12 cellular contexts compared by ENCODE assay signal in the genomic region with DNA sequence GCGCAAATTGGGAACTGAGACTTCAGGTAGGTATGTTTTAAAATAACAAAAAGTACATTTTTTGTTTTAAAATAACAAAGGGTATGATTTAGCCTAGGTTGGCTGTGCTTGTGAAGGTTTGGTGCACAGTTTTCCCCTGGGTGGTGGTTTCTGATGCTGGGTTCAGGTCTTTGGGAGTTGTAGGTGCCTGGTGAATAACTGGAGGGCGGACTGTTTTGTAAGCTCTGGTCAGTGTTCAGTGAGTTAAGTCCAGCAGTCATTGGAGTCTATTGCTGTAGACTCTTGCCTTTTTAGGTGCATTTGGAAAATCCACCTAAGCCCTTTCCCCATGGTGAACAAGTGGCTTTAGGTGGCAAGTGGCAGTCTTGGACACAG. TPM values are rescaled to one million over a fixed set of nuclear protein-coding genes. Genes with fewer than 3 reads are reported as not detected.
DNase-seq lines count a peak whose midpoint lies in the region; ATAC-seq and TF ChIP-seq lines count a peak whose summit lies in the region.
"Had no signal": no experiment of that assay in that cellular context is flagged by ENCODE, and none has a peak within 500 bp of the region (broad histone marks: within the 10 kb centered on the region; RNA-seq: fewer than 3 reads in every experiment).

No MANE protein-coding gene starts in this region.

- H3K36me3 ChIP-seq in IMR-90 (ENCODE audit: control insufficient read depth, insufficient read depth, low read length) (peaks cover 22% of the 10 kb centered on the region), endodermal cell (ENCODE audit: control insufficient read depth, insufficient read depth, low read length) (no peaks in the 10 kb centered on the region), left ventricle myocardium inferior (no peaks in the 10 kb centered on the region)

- H3K36me3 Mint-ChIP-seq in endodermal cell (ENCODE audit: low read depth) (peaks cover 11% of the 10 kb centered on the region), mesothelial cell of epicardium (peaks cover 1% of the 10 kb centered on the region)
- H3K36me3 Mint-ChIP-seq: IgD-negative memory B cell had no signal

- H3K9me1 ChIP-seq in IMR-90 (ENCODE audit: insufficient read depth, low read length) = peaks cover 26% of the 10 kb centered on the region

- no peak for ATAC-seq in IMR-90 (ENCODE audit: low read depth)

- in situ Hi-C loops in IMR-90 (cut with MboI; ENCODE audit: low sequenced_read_pairs) = no loop called here

- POLR2A ChIA-PET in IMR-90 (lab: Charles Lee; ENCODE audit: unreplicated experiment) = no interaction called here

- H3K4ac ChIP-seq in IMR-90 (ENCODE audit: low read depth, low read length) = no peak overlapping the region

- H3K23ac ChIP-seq in IMR-90 (ENCODE audit: low read depth, low read length) = 0 out of 2 replicates have a peak overlapping the region, but pooled peaks have one; percentile 8

- H3K27ac Mint-ChIP-seq in endodermal cell = no peak overlapping the region
- peak overlapping the region; percentile 87 for H3K27ac Mint-ChIP-seq in mesothelial cell of epicardium
- H3K27ac Mint-ChIP-seq: IgD-negative memory B cell had no signal

- TF ChIP-seq CTCF in IMR-90 (conservative IDR thresholded peaks at IDR 0.05; ENCODE audit: low read depth, low read length) (no peak), endodermal cell (conservative IDR thresholded peaks at IDR 0.05) (no peak), mesothelial cell of epicardium (IDR thresholded peaks at IDR 0.05; ENCODE audit: unreplicated experiment) (no peak), left ventricle myocardium inferior (IDR thresholded peaks at IDR 0.05; ENCODE audit: borderline replicate concordance) (no peak)

- H3K27me3 Mint-ChIP-seq in endodermal cell (ENCODE audit: insufficient read depth) (no peaks in the 10 kb centered on the region), mesothelial cell of epicardium (ENCODE audit: low read depth) (no peaks in the 10 kb centered on the region)

- DNase-seq in IMR-90 (no peak), endodermal cell (no peak), mesothelial cell of epicardium (ENCODE audit: low spot score in 2 of 2, unreplicated experiment in 2 of 2) (no peak), NCI-H187 (lab: John Stamatoyannopoulos, UW) (no peak), head of caudate nucleus (no peak), NCI-H1694 treated with DMSO at 0.1 percent for 48 hours (lab: John Stamatoyannopoulos, UW) (no peak), left ventricle myocardium inferior (no peak)
- DNase-seq: C1 segment of cervical spinal cord, NCI-H1436 treated with DMSO at 0.1 percent for 48 hours, NCI-H69 had no signal

- H2AK9ac ChIP-seq in IMR-90 (replicated peaks; ENCODE audit: low read depth, low read length, poor library complexity) = no peak overlapping the region

- H3K4me1 ChIP-seq in IMR-90 (ENCODE audit: control insufficient read depth, insufficient read depth, low read length) (peaks cover 25% of the 10 kb centered on the region), endodermal cell (ENCODE audit: control insufficient read depth, insufficient read depth, low read length) (peaks cover 7% of the 10 kb centered on the region), left ventricle myocardium inferior (peaks cover 3% of the 10 kb centered on the region)

- H4K5ac ChIP-seq in IMR-90 (ENCODE audit: low read depth, low read length) = no peak overlapping the region; the same call in 1 of the 2 replicates

- intact Hi-C loops in IMR-90 (cut with micrococcal nuclease) (no loop called here), head of caudate nucleus (cut with DNase I) (no loop called here), left ventricle myocardium inferior (cut with micrococcal nuclease) (no loop called here)

- H3K27me3 ChIP-seq in IMR-90 (ENCODE audit: control insufficient read depth, insufficient read depth, low read length) = no peaks in the 10 kb centered on the region
- no peaks in the 10 kb centered on the region for H3K27me3 ChIP-seq in endodermal cell (ENCODE audit: control insufficient read depth, insufficient read depth, low read length, poor library complexity, severe bottlenecking)
- no peaks in the 10 kb centered on the region for H3K27me3 ChIP-seq in left ventricle myocardium inferior (ENCODE audit: low read depth)

- H3K4me3 ChIP-seq in IMR-90 (ENCODE audit: insufficient read depth, low read depth, low read length) (no peak overlapping the region), endodermal cell (ENCODE audit: low read length) (no peak overlapping the region), left ventricle myocardium inferior (no peak overlapping the region)
- H3K4me3 ChIP-seq: SK-N-MC had no signal

- peak overlapping the region; percentile 20; the same call in 1 of the 2 replicates for H3K27ac ChIP-seq in IMR-90 (ENCODE audit: insufficient read depth, low read length)
- no peak overlapping the region for H3K27ac ChIP-seq in endodermal cell (ENCODE audit: low read depth, low read length)
- H3K27ac ChIP-seq in left ventricle myocardium inferior (replicated peaks) = no peak overlapping the region
- H3K27ac ChIP-seq: SK-N-MC had no signal

- H3K14ac ChIP-seq in IMR-90 (replicated peaks; ENCODE audit: low read depth, low read length) = 0 out of 2 replicates have a peak overlapping the region, but pooled peaks have one; percentile 10

- H4K91ac ChIP-seq in IMR-90 (ENCODE audit: insufficient read depth, low read depth, low read length) = no peak overlapping the region

- H2BK5ac ChIP-seq in IMR-90 (ENCODE audit: low read depth, low read length, poor library complexity, severe bottlenecking) = peak overlapping the region; percentile 11

- H3K18ac ChIP-seq in IMR-90 (ENCODE audit: low read depth, low read length) = no peak overlapping the region

- H3K9me3 ChIP-seq in IMR-90 (ENCODE audit: control insufficient read depth, insufficient read depth, low read length) = no peaks in the 10 kb centered on the region
- H3K9me3 ChIP-seq in endodermal cell (ENCODE audit: control insufficient read depth, low read length) = no peaks in the 10 kb centered on the region
- H3K9me3 ChIP-seq in left ventricle myocardium inferior (replicated peaks) = no peaks in the 10 kb centered on the region

- H3K9me3 Mint-ChIP-seq in endodermal cell (no peaks in the 10 kb centered on the region), mesothelial cell of epicardium (no peaks in the 10 kb centered on the region)
- H3K9me3 Mint-ChIP-seq: IgD-negative memory B cell had no signal

- no peak overlapping the region; the same call in 1 of the 2 replicates for H2AK5ac ChIP-seq in IMR-90 (ENCODE audit: low read depth, low read length)

- H2BK20ac ChIP-seq in IMR-90 (ENCODE audit: low read depth, low read length) = no peak overlapping the region

- WGBS in IMR-90 (ENCODE audit: extremely low coverage in 2 of 2, insufficient read length in 1 of 2), 2 experiments = no CpG with 5 or more reads among the region's 2 CpGs
- 79 to 86% methylated on average over 1 to 2 of the region's 2 CpGs for WGBS in endodermal cell (ENCODE audit: insufficient coverage in 1 of 2, insufficient read length in 1 of 2), 2 experiments

- H2AFZ ChIP-seq in IMR-90 (replicated peaks; ENCODE audit: low read length, poor library complexity) = no peak overlapping the region

- H3K79me1 ChIP-seq in IMR-90 (ENCODE audit: low read depth in 1 of 2, low read length in 2 of 2) = peaks cover 25 to 73% of the 10 kb centered on the region in 2 experiments

- H3K9ac ChIP-seq in IMR-90 (ENCODE audit: low read depth, low read length) = no peak overlapping the region
- no peak overlapping the region for H3K9ac ChIP-seq in endodermal cell (ENCODE audit: extremely low read depth, low read length, poor library complexity, severe bottlenecking)

- no peak overlapping the region for H3K4me2 ChIP-seq in IMR-90 (ENCODE audit: low read depth, low read length)

- no peak overlapping the region for H4K8ac ChIP-seq in IMR-90 (ENCODE audit: low read depth in 2 of 2, low read length in 2 of 2)

- no peak for TF ChIP-seq RAD21 in IMR-90 (IDR thresholded peaks at IDR 0.05; ENCODE audit: low read length)

- CTCF ChIA-PET in IMR-90 (lab: Yijun Ruan, JAX) = no interaction called here

- H2BK15ac ChIP-seq in IMR-90 (ENCODE audit: low read depth, low read length) = 0 out of 3 replicates have a peak overlapping the region, but pooled peaks have one; percentile 7

- H3K4me3 Mint-ChIP-seq in endodermal cell (peak overlapping the region; percentile 11), mesothelial cell of epicardium (no peak overlapping the region)
- H3K4me3 Mint-ChIP-seq: IgD-negative memory B cell had no signal

- BruUV-seq in IMR-90 (replicated peaks; lab: Mats Ljungman, UMichigan) = no TSS peak

- no peak overlapping the region for H3K56ac ChIP-seq in IMR-90 (ENCODE audit: extremely low read depth, insufficient read depth, low read length)

- no peak for TF ChIP-seq POLR2A in IMR-90 (IDR thresholded peaks at IDR 0.05; ENCODE audit: low read depth, low read length)

- H4K20me1 ChIP-seq in IMR-90 (ENCODE audit: insufficient read depth, low read length) = peaks cover 87% of the 10 kb centered on the region

- no peak overlapping the region for H2BK120ac ChIP-seq in IMR-90 (ENCODE audit: low read depth, low read length)

- dilution Hi-C loops in IMR-90 (cut with HindIII; ENCODE audit: low sequenced_read_pairs, unreplicated experiment) = no loop called here

- H3K4me1 Mint-ChIP-seq in endodermal cell = peaks cover 44% of the 10 kb centered on the region
- peaks cover 50% of the 10 kb centered on the region for H3K4me1 Mint-ChIP-seq in mesothelial cell of epicardium

TF ChIP-seq in IMR-90, 13 proteins besides CTCF, POLR2A, EP300 and RAD21 (continues in another document):
- TF ChIP-seq RCOR1 (IDR thresholded peaks at IDR 0.05; ENCODE audit: insufficient replicate concordance, low read length) (no peak), SMC3 (IDR thresholded peaks at IDR 0.05; ENCODE audit: low read depth, low read length) (no peak), MAZ (IDR thresholded peaks at IDR 0.05; ENCODE audit: borderline replicate concordance, low read depth, low read length) (no peak), BHLHE40 (IDR thresholded peaks at IDR 0.05; ENCODE audit: low read depth, low read length) (no peak)

RNA-seq across cellular contexts. Expression of gene RAI14, which starts 43.9 kb away (rescaled TPM):
- total RNA-seq in IMR-90 (2012; rRNA removed) (267 and 361 TPM in 2 replicates), endodermal cell (10 to 100 TPM; 66.6 to 87.5 TPM), mesothelial cell of epicardium (117 to 134 TPM (median 120 TPM) in 3 replicates), left ventricle myocardium inferior (6.7 TPM)
- 191 and 221 TPM in 2 replicates for polyA plus RNA-seq in IMR-90 (2012; rRNA removed)
- 68.3 and 80.0 TPM in 2 replicates for polyA plus RNA-seq in IMR-90 (2012; cell fraction: cytosol; rRNA removed)
- 60.2 and 146 TPM in 2 replicates for polyA plus RNA-seq in IMR-90 (2012; cell fraction: nucleus; rRNA removed; ENCODE audit: low replicate concordance)
- 68.8 TPM for polyA plus RNA-seq in endodermal cell (2013, experiment 1 of 2)
- 63.3 TPM for polyA plus RNA-seq in endodermal cell (2013, experiment 2 of 2)
